Comparison of ENCODE assay signal across 17 cellular contexts in the genomic region with DNA sequence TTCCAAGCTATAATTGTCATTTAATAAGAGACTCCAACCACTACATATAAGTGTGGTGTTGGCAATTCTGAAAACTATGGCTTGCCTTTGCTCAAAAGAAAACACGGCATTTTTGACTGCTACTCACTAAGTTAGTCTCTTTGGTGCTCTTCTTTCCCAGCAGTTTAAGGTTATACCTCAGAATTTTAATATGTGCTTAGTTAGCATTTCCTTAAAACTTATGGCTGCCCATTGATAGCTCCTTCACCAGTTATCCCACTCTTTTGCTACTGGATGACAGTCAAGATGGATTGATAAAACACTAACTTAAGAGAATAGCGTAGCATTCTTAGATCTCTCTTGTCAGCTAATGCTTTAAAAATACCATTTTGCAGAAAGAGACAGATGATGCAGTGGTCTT. TPM values are rescaled to one million over a fixed set of nuclear protein-coding genes. Genes with fewer than 3 reads are reported as not detected.
DNase-seq lines count a peak whose midpoint lies in the region; ATAC-seq and TF ChIP-seq lines count a peak whose summit lies in the region.
"Had no signal": no experiment of that assay in that cellular context is flagged by ENCODE, and none has a peak within 500 bp of the region (broad histone marks: within the 10 kb centered on the region; RNA-seq: fewer than 3 reads in every experiment).

No MANE protein-coding gene starts in this region.

- H3K4me1 ChIP-seq in breast epithelium (no peaks in the 10 kb centered on the region), IMR-90 (ENCODE audit: control insufficient read depth, insufficient read depth, low read length) (no peaks in the 10 kb centered on the region)
- H3K4me1 ChIP-seq in naive thymus-derived CD4-positive, alpha-beta T cell (ENCODE audit: control insufficient read depth in 2 of 2, insufficient read depth in 2 of 2, low read length in 2 of 2), result no peaks in the 10 kb centered on the region

- no peaks in the 10 kb centered on the region for H3K27me3 Mint-ChIP-seq in MCF 10A (ENCODE audit: insufficient read depth, unreplicated experiment)
- no peaks in the 10 kb centered on the region for H3K27me3 Mint-ChIP-seq in naive thymus-derived CD4-positive, alpha-beta T cell
- H3K27me3 Mint-ChIP-seq: CD4-positive, alpha-beta memory T cell had no signal

- H3K27ac ChIP-seq in breast epithelium (no peak overlapping the region), IMR-90 (ENCODE audit: insufficient read depth, low read length) (no peak overlapping the region)
- H3K27ac ChIP-seq in naive thymus-derived CD4-positive, alpha-beta T cell (ENCODE audit: low read depth, low read length), result no peak overlapping the region

- H4K20me1 ChIP-seq in IMR-90 (ENCODE audit: insufficient read depth, low read length), result no peaks in the 10 kb centered on the region

- TF ChIP-seq POLR2A in breast epithelium (IDR thresholded peaks at IDR 0.05) (no peak), IMR-90 (IDR thresholded peaks at IDR 0.05; ENCODE audit: low read depth, low read length) (no peak)

- 100% methylated on average over 1 of the region's 2 CpGs; no CpG with 5 or more reads in 1 of the 2 experiments for WGBS in IMR-90 (ENCODE audit: extremely low coverage in 2 of 2, insufficient read length in 1 of 2), 2 experiments

- no peak overlapping the region for H2AFZ ChIP-seq in IMR-90 (replicated peaks; ENCODE audit: low read length, poor library complexity)

- H2BK15ac ChIP-seq in IMR-90 (ENCODE audit: low read depth, low read length), result no peak overlapping the region

- no peak overlapping the region for H3K4me2 ChIP-seq in IMR-90 (ENCODE audit: low read depth, low read length)

- BruUV-seq in MCF 10A (replicated peaks; lab: Mats Ljungman, UMichigan) (no TSS peak), IMR-90 (replicated peaks; lab: Mats Ljungman, UMichigan) (no TSS peak)

- H3K18ac ChIP-seq in IMR-90 (ENCODE audit: low read depth, low read length), result no peak overlapping the region

- H3K4me1 Mint-ChIP-seq in MCF 10A (ENCODE audit: insufficient read depth, unreplicated experiment), result peaks cover 13% of the 10 kb centered on the region
- H3K4me1 Mint-ChIP-seq in naive thymus-derived CD4-positive, alpha-beta T cell, result peaks cover 0 to 12% (median 3%) of the 10 kb centered on the region in 7 donors

- H3K27me3 ChIP-seq in breast epithelium, result no peaks in the 10 kb centered on the region
- H3K27me3 ChIP-seq in IMR-90 (ENCODE audit: control insufficient read depth, insufficient read depth, low read length), result no peaks in the 10 kb centered on the region
- H3K27me3 ChIP-seq in naive thymus-derived CD4-positive, alpha-beta T cell (ENCODE audit: control insufficient read depth in 2 of 2, insufficient read depth in 2 of 2, low read length in 2 of 2), result no peaks in the 10 kb centered on the region

- H3K9ac ChIP-seq in IMR-90 (ENCODE audit: low read depth, low read length), result no peak overlapping the region

- H3K4ac ChIP-seq in IMR-90 (ENCODE audit: low read depth, low read length), result no peak overlapping the region

- H4K8ac ChIP-seq in IMR-90 (ENCODE audit: low read depth in 2 of 2, low read length in 2 of 2), result no peak overlapping the region

- no peak overlapping the region for H2BK5ac ChIP-seq in IMR-90 (ENCODE audit: low read depth, low read length, poor library complexity, severe bottlenecking)

- no peak overlapping the region for H4K91ac ChIP-seq in IMR-90 (ENCODE audit: insufficient read depth, low read depth, low read length)

- H3K14ac ChIP-seq in IMR-90 (replicated peaks; ENCODE audit: low read depth, low read length), result no peak overlapping the region

- intact Hi-C loops in MCF 10A (cut with micrococcal nuclease) (no loop called here), breast epithelium (cut with DNase I; ENCODE audit: low total_unique reads) (no loop called here), IMR-90 (cut with micrococcal nuclease) (no loop called here)
- intact Hi-C loops in naive thymus-derived CD4-positive, alpha-beta T cell (cut with micrococcal nuclease), result no loop called here

- H2BK20ac ChIP-seq in IMR-90 (ENCODE audit: low read depth, low read length), result no peak overlapping the region

- no peak for DNase-seq in MCF 10A (ENCODE audit: unreplicated experiment)
- DNase-seq in breast epithelium (ENCODE audit: low spot score in 2 of 2), result no peak
- no peak for DNase-seq in IMR-90
- no peak for DNase-seq in naive thymus-derived CD4-positive, alpha-beta T cell
- DNase-seq in NCI-H748 (lab: John Stamatoyannopoulos, UW; ENCODE audit: unreplicated experiment), result no peak
- DNase-seq: 8988T; C1 segment of cervical spinal cord; Calu3; CD4-positive, alpha-beta memory T cell; COR-L47; DMS53; DMS79 treated with DMSO at 0.1 percent for 48 hours; GF-D8; GOT3; HFFc6 had no signal

- no peaks in the 10 kb centered on the region for H3K9me3 Mint-ChIP-seq in MCF 10A (ENCODE audit: unreplicated experiment)
- no peaks in the 10 kb centered on the region for H3K9me3 Mint-ChIP-seq in naive thymus-derived CD4-positive, alpha-beta T cell
- H3K9me3 Mint-ChIP-seq: CD4-positive, alpha-beta memory T cell; HFFc6 had no signal

- H4K5ac ChIP-seq in IMR-90 (ENCODE audit: low read depth, low read length), result no peak overlapping the region

- peak overlapping the region; percentile 19 for H3K27ac Mint-ChIP-seq in MCF 10A (ENCODE audit: low read depth, unreplicated experiment)
- H3K27ac Mint-ChIP-seq in naive thymus-derived CD4-positive, alpha-beta T cell, result peak overlapping the region in 5 of 9 donors; percentile 3 to 67 (median 22)
- H3K27ac Mint-ChIP-seq: HFFc6 had no signal

- CTCF ChIA-PET in MCF 10A (lab: Yijun Ruan, JAX), result interaction anchor here (0.7 to 1.8 kb wide), 4 partner anchors 12 to 85 kb away, joined by 3 to 7 read pairs (median 3); no protein-coding TSS in a partner anchor
- CTCF ChIA-PET in IMR-90 (lab: Yijun Ruan, JAX), result interaction anchor here (0.5 kb wide), 1 partner anchor 118 kb away, joined by 3 read pairs; no protein-coding TSS in a partner anchor
- CTCF ChIA-PET in naive thymus-derived CD4-positive, alpha-beta T cell (lab: Charles Lee), result no interaction called here

- no peak overlapping the region for H2AK5ac ChIP-seq in IMR-90 (ENCODE audit: low read depth, low read length)

- no peak for TF ChIP-seq RAD21 in IMR-90 (IDR thresholded peaks at IDR 0.05; ENCODE audit: low read length)

- H2AK9ac ChIP-seq in IMR-90 (replicated peaks; ENCODE audit: low read depth, low read length, poor library complexity), result no peak overlapping the region

- peaks cover 67% of the 10 kb centered on the region for H3K36me3 Mint-ChIP-seq in MCF 10A (ENCODE audit: insufficient read depth, unreplicated experiment)
- peaks cover 0 to 20% (median 7%) of the 10 kb centered on the region in 5 donors for H3K36me3 Mint-ChIP-seq in naive thymus-derived CD4-positive, alpha-beta T cell

- H3K9me1 ChIP-seq in IMR-90 (ENCODE audit: insufficient read depth, low read length), result no peaks in the 10 kb centered on the region

- no peak overlapping the region for H3K56ac ChIP-seq in IMR-90 (ENCODE audit: extremely low read depth, insufficient read depth, low read length)

- no peaks in the 10 kb centered on the region for H3K9me3 ChIP-seq in breast epithelium
- no peaks in the 10 kb centered on the region for H3K9me3 ChIP-seq in IMR-90 (ENCODE audit: control insufficient read depth, insufficient read depth, low read length)
- no peaks in the 10 kb centered on the region for H3K9me3 ChIP-seq in naive thymus-derived CD4-positive, alpha-beta T cell (ENCODE audit: control insufficient read depth in 2 of 3, low read length in 3 of 3)
- H3K9me3 ChIP-seq: HAP-1 had no signal

- dilution Hi-C loops in IMR-90 (cut with HindIII; ENCODE audit: low sequenced_read_pairs, unreplicated experiment), result no loop called here

- no peak overlapping the region for H3K4me3 Mint-ChIP-seq in MCF 10A (ENCODE audit: unreplicated experiment)
- H3K4me3 Mint-ChIP-seq in naive thymus-derived CD4-positive, alpha-beta T cell, result no peak overlapping the region
- H3K4me3 Mint-ChIP-seq: CD4-positive, alpha-beta memory T cell; HFFc6 had no signal

- TF ChIP-seq CTCF in MCF 10A (IDR thresholded peaks at IDR 0.05; ENCODE audit: unreplicated experiment) (no peak), breast epithelium (IDR thresholded peaks at IDR 0.05) (no peak), IMR-90 (conservative IDR thresholded peaks at IDR 0.05; ENCODE audit: low read depth, low read length) (no peak)

- H2BK120ac ChIP-seq in IMR-90 (ENCODE audit: low read depth, low read length), result no peak overlapping the region

- POLR2A ChIA-PET in MCF 10A (lab: Yijun Ruan, JAX) (interaction anchor here (1.3 kb wide), 2 partner anchors 35 to 119 kb away, joined by 3 to 4 read pairs; a partner anchor contains a TSS), IMR-90 (lab: Charles Lee; ENCODE audit: unreplicated experiment) (interaction anchor here (0.6 kb wide), 2 partner anchors 30 to 725 kb away, joined by 3 to 8 read pairs; no protein-coding TSS in a partner anchor)
- POLR2A ChIA-PET in naive thymus-derived CD4-positive, alpha-beta T cell (lab: Charles Lee), result interaction anchor here (1.7 kb wide), 1 partner anchor 21 kb away, joined by 3 read pairs; no protein-coding TSS in a partner anchor

- H3K4me3 ChIP-seq in breast epithelium (no peak overlapping the region), IMR-90 (ENCODE audit: insufficient read depth, low read depth, low read length) (no peak overlapping the region)
- no peak overlapping the region for H3K4me3 ChIP-seq in naive thymus-derived CD4-positive, alpha-beta T cell (ENCODE audit: low read length)
- H3K4me3 ChIP-seq: HAP-1 had no signal

- H3K36me3 ChIP-seq in breast epithelium (peaks cover 4% of the 10 kb centered on the region), IMR-90 (ENCODE audit: control insufficient read depth, insufficient read depth, low read length) (peaks cover 18% of the 10 kb centered on the region)
- H3K36me3 ChIP-seq in naive thymus-derived CD4-positive, alpha-beta T cell (ENCODE audit: control insufficient read depth in 2 of 3, insufficient read depth in 3 of 3, low read length in 3 of 3), result peaks cover 0 to 64% (median 25%) of the 10 kb centered on the region in 3 experiments

- peaks cover 3 to 9% of the 10 kb centered on the region in 2 experiments; a peak in 2 of 4 replicates for H3K79me1 ChIP-seq in IMR-90 (ENCODE audit: low read depth in 1 of 2, low read length in 2 of 2)

- in situ Hi-C loops in IMR-90 (cut with MboI; ENCODE audit: low sequenced_read_pairs), result no loop called here

- ATAC-seq in IMR-90 (ENCODE audit: low read depth), result no peak
- no peak for ATAC-seq in naive thymus-derived CD4-positive, alpha-beta T cell
- no peak for ATAC-seq in GM18868 (IDR thresholded peaks at IDR 0.05; ENCODE audit: unreplicated experiment)

- H3K23ac ChIP-seq in IMR-90 (ENCODE audit: low read depth, low read length), result no peak overlapping the region

TF ChIP-seq in IMR-90, 13 proteins besides CTCF, POLR2A, EP300 and RAD21 (continues in another document):
- TF ChIP-seq MAFK (IDR thresholded peaks at IDR 0.05; ENCODE audit: low read depth, low read length), result peak; percentile 72

RNA-seq across cellular contexts. Expression of a gene that starts 34.1 kb away (rescaled TPM):
- total RNA-seq in MCF 10A (2022) (53.2 and 55.7 TPM in 2 replicates), breast epithelium (10 to 100 TPM; 25.6 to 36.6 (median 29.5) TPM), IMR-90 (2012; rRNA removed) (23.8 and 50.3 TPM in 2 replicates)
- 18.6 and 23.4 TPM in 2 replicates for polyA plus RNA-seq in IMR-90 (2012; rRNA removed)
- polyA plus RNA-seq in IMR-90 (2012; cell fraction: cytosol; rRNA removed), result 5.3 and 7.8 TPM in 2 replicates
- 7.5 and 42.5 TPM in 2 replicates for polyA plus RNA-seq in IMR-90 (2012; cell fraction: nucleus; rRNA removed; ENCODE audit: low replicate concordance)
- 10 to 100 TPM; 16.2 to 39.4 (median 26.5) TPM for total RNA-seq in naive thymus-derived CD4-positive, alpha-beta T cell
- 10 to 100 TPM; 14.3 to 17.3 TPM for polyA plus RNA-seq in naive thymus-derived CD4-positive, alpha-beta T cell
